ENCODE assay signal across 1 cellular context in genomic region chr7:143392875-143393266, GRCh38.
TF ChIP-seq lines count a peak whose summit lies in the region.

No MANE protein-coding gene starts in this region.

TF ChIP-seq in K562, 482 proteins besides CTCF, POLR2A, EP300 and RAD21:
- TF ChIP-seq TCF15 (CRISPR knock-in tag; IDR thresholded peaks at IDR 0.05) (no peak), CXXC5 (CRISPR knock-in tag; IDR thresholded peaks at IDR 0.05) (no peak), ZNF143 (CRISPR knock-in tag; IDR thresholded peaks at IDR 0.05) (no peak), ELF1 (tag; IDR thresholded peaks at IDR 0.05) (no peak), CCAR2 (IDR thresholded peaks at IDR 0.05; ENCODE audit: low read depth, low read length) (no peak), NR2C2 (CRISPR knock-in tag; IDR thresholded peaks at IDR 0.05) (no peak), NR2C2 (tag; IDR thresholded peaks at IDR 0.05) (no peak), POLR2AphosphoS2 (IDR thresholded peaks at IDR 0.05; ENCODE audit: low read length) (peak; percentile 57; the same call in 1 of the 2 replicates), NCOR1 (IDR thresholded peaks at IDR 0.05) (no peak), CBX1 (IDR thresholded peaks at IDR 0.05; ENCODE audit: low read depth) (0 out of 2 replicates have a peak, but pooled peaks have one; percentile 22), ZBTB43 (CRISPR knock-in tag; IDR thresholded peaks at IDR 0.05) (no peak), KDM5B (IDR thresholded peaks at IDR 0.05; ENCODE audit: insufficient replicate concordance, low read depth, low read length) (no peak)
